8 cellular contexts compared by ENCODE assay signal in genomic region chr3:186209810-186210752, GRCh38.
A peak's percentile ranks its signal among the peaks of the same experiment; 100 is the strongest.
DNase-seq lines count a peak whose midpoint lies in the region; ATAC-seq and TF ChIP-seq lines count a peak whose summit lies in the region.

No MANE protein-coding gene starts in this region.

- no peaks in the 10 kb centered on the region for H3K27me3 ChIP-seq in brain microvascular endothelial cell (replicated peaks)
- no peaks in the 10 kb centered on the region for H3K27me3 ChIP-seq in stomach smooth muscle (ENCODE audit: control insufficient read depth in 1 of 2, insufficient read depth in 2 of 2, low read length in 2 of 2)

- in situ Hi-C loops in brain microvascular endothelial cell (cut with HindIII; ENCODE audit: low pct_ligation_motif_present, low sequenced_read_pairs): no loop called here

- DNase-seq in activated naive CD4-positive, alpha-beta T cell treated with anti-CD3 and anti-CD28 coated beads, Interleukin-2, amount 50 U/mL, for 72 hours (ENCODE audit: low spot score in 2 of 2): no peak
- no peak for DNase-seq in activated naive CD4-positive, alpha-beta T cell (lab: John Stamatoyannopoulos, UW)
- DNase-seq in NCI-H446 treated with DMSO at 0.1 percent for 48 hours (lab: John Stamatoyannopoulos, UW) (peak; percentile 16), brain microvascular endothelial cell (no peak), iris pigment epithelial cell (ENCODE audit: low read depth) (peak; percentile 80)

- peaks cover 0 to 4% of the 10 kb centered on the region in 2 donors for H3K9me3 Mint-ChIP-seq in activated naive CD4-positive, alpha-beta T cell treated with anti-CD3 and anti-CD28 coated beads, Interleukin-2, amount 50 U/mL, for 72 hours
- no peaks in the 10 kb centered on the region for H3K9me3 Mint-ChIP-seq in activated T-helper 17 cell treated with anti-CD3 and anti-CD28 coated beads, Interleukin-2, amount 50 U/mL, for 72 hours

- H3K4me1 Mint-ChIP-seq in activated T-helper 17 cell treated with anti-CD3 and anti-CD28 coated beads, Interleukin-2, amount 50 U/mL, for 72 hours: no peaks in the 10 kb centered on the region

- H3K27ac ChIP-seq in brain microvascular endothelial cell (no peak overlapping the region), stomach smooth muscle (ENCODE audit: low read length) (peak overlapping the region; percentile 58)

- no peak for TF ChIP-seq CTCF in brain microvascular endothelial cell (IDR thresholded peaks at IDR 0.05; ENCODE audit: low read depth, low read length, missing control alignments)

- H3K27ac Mint-ChIP-seq in activated naive CD4-positive, alpha-beta T cell treated with anti-CD3 and anti-CD28 coated beads, Interleukin-2, amount 50 U/mL, for 72 hours: no peak overlapping the region
- no peak overlapping the region for H3K27ac Mint-ChIP-seq in activated T-helper 17 cell treated with anti-CD3 and anti-CD28 coated beads, Interleukin-2, amount 50 U/mL, for 72 hours

- H3K36me3 ChIP-seq in brain microvascular endothelial cell (replicated peaks) (no peaks in the 10 kb centered on the region), stomach smooth muscle (ENCODE audit: control insufficient read depth in 2 of 2, insufficient read depth in 2 of 2, low read length in 2 of 2) (peaks cover 3 to 10% of the 10 kb centered on the region in 2 donors)

- H3K9me3 ChIP-seq in stomach smooth muscle (ENCODE audit: control insufficient read depth in 2 of 2, low read length in 2 of 2): no peaks in the 10 kb centered on the region

- no peak overlapping the region for H3K4me3 Mint-ChIP-seq in activated T-helper 17 cell treated with anti-CD3 and anti-CD28 coated beads, Interleukin-2, amount 50 U/mL, for 72 hours

- peaks cover 20% of the 10 kb centered on the region for H3K4me1 ChIP-seq in stomach smooth muscle (ENCODE audit: control insufficient read depth, insufficient read depth, low read length)

- H3K27me3 Mint-ChIP-seq in activated T-helper 17 cell treated with anti-CD3 and anti-CD28 coated beads, Interleukin-2, amount 50 U/mL, for 72 hours: peaks cover 6% of the 10 kb centered on the region

- peak; percentile 14 to 31 for ATAC-seq in activated naive CD4-positive, alpha-beta T cell treated with anti-CD3 and anti-CD28 coated beads, Interleukin-2, amount 50 U/mL, for 72 hours
- ATAC-seq in GM19467 (IDR thresholded peaks at IDR 0.05; ENCODE audit: unreplicated experiment): no peak
- no peak for ATAC-seq in activated T-helper 17 cell treated with anti-CD3 and anti-CD28 coated beads, Interleukin-2, amount 50 U/mL, for 72 hours (replicated peaks)

- H3K36me3 Mint-ChIP-seq in activated naive CD4-positive, alpha-beta T cell treated with anti-CD3 and anti-CD28 coated beads, Interleukin-2, amount 50 U/mL, for 72 hours: no peaks in the 10 kb centered on the region
- no peaks in the 10 kb centered on the region for H3K36me3 Mint-ChIP-seq in activated T-helper 17 cell treated with anti-CD3 and anti-CD28 coated beads, Interleukin-2, amount 50 U/mL, for 72 hours (ENCODE audit: low read depth)

- H3K9ac ChIP-seq in stomach smooth muscle (ENCODE audit: low read length in 2 of 2): peak overlapping the region in 1 of 2 donors; percentile 36

- H3K4me3 ChIP-seq in brain microvascular endothelial cell (ENCODE audit: low read depth, low read length) (peak overlapping the region; percentile 24), stomach smooth muscle (ENCODE audit: low read length in 2 of 2) (peak overlapping the region; percentile 20 to 57)

Comparison
In these comparisons a context has a peak if more than half of its experiments do, and no peak if none do; other contexts are left out.
1. ATAC-seq: peak in activated naive CD4-positive, alpha-beta T cell treated with anti-CD3 and anti-CD28 coated beads, Interleukin-2, amount 50 U/mL, for 72 hours (2 of 2); none in GM19467 (single experiment) and activated T-helper 17 cell treated with anti-CD3 and anti-CD28 coated beads, Interleukin-2, amount 50 U/mL, for 72 hours (single experiment).
2. DNase-seq: peak in NCI-H446 treated with DMSO at 0.1 percent for 48 hours (single experiment) and iris pigment epithelial cell (single experiment); none in activated naive CD4-positive, alpha-beta T cell treated with anti-CD3 and anti-CD28 coated beads, Interleukin-2, amount 50 U/mL, for 72 hours (0 of 2), activated naive CD4-positive, alpha-beta T cell (0 of 4) and brain microvascular endothelial cell (single experiment).